17 cellular contexts compared by ENCODE assay signal in the genomic region with DNA sequence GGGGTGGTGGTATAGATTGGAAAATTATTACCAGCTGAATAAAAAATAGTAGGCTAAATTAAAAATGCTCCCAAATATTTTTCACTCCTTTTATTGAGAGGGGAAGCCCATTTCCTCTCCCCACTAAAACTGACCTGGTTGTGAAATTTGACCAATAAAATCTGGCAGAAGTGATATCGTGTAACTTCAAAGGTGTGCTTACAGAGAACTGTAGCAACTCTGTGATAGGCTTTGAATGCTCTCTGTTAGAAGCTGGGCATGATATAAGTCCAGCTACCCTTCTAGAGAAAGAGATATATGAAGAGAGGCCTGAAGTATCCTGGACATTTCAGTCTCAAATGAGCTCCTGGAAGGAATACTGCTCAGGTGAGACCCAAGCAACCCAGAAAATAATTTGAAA.
"Had no signal": no experiment of that assay in that cellular context is flagged by ENCODE, and none has a peak within 500 bp of the region (broad histone marks: within the 10 kb centered on the region; RNA-seq: fewer than 3 reads in every experiment).

No MANE protein-coding gene starts in this region.

- H3K4me3 ChIP-seq: colonic mucosa, heart right ventricle, lower lobe of right lung, stomach, thoracic aorta, transverse colon had no signal

- H3K9me3 Mint-ChIP-seq: nephron progenitor cell had no signal

- DNase-seq: colonic mucosa; dermis blood vessel endothelial cell; erythroblast; heart right ventricle; hypothalamus; kidney glomerular epithelial cell; lower lobe of right lung; mesenchymal stem cell; midbrain; nephron progenitor cell; posterior cingulate gyrus; stimulated activated CD4-positive, alpha-beta T cell treated with anti-CD3 and anti-CD28 coated beads, Interleukin-12 subunit alpha, Interleukin-12 subunit beta, amount 100 ng/mL, for 4 hours; stimulated activated naive CD4-positive, alpha-beta T cell; stomach; substantia nigra; transverse colon had no signal

- H3K4me3 Mint-ChIP-seq: nephron progenitor cell had no signal

- H3K27me3 ChIP-seq: colonic mucosa, heart right ventricle, stomach, transverse colon had no signal

- H3K36me3 ChIP-seq: colonic mucosa, heart right ventricle, lower lobe of right lung, stomach, thoracic aorta, transverse colon had no signal

- H3K9me3 ChIP-seq: colonic mucosa, heart right ventricle, lower lobe of right lung, stomach, thoracic aorta, transverse colon had no signal

- H3K27ac Mint-ChIP-seq: nephron progenitor cell had no signal

- ATAC-seq: heart right ventricle, lower lobe of right lung had no signal

- H3K4me1 ChIP-seq: colonic mucosa had no signal
